ENCODE assay signal across 11 cellular contexts in the genomic region with DNA sequence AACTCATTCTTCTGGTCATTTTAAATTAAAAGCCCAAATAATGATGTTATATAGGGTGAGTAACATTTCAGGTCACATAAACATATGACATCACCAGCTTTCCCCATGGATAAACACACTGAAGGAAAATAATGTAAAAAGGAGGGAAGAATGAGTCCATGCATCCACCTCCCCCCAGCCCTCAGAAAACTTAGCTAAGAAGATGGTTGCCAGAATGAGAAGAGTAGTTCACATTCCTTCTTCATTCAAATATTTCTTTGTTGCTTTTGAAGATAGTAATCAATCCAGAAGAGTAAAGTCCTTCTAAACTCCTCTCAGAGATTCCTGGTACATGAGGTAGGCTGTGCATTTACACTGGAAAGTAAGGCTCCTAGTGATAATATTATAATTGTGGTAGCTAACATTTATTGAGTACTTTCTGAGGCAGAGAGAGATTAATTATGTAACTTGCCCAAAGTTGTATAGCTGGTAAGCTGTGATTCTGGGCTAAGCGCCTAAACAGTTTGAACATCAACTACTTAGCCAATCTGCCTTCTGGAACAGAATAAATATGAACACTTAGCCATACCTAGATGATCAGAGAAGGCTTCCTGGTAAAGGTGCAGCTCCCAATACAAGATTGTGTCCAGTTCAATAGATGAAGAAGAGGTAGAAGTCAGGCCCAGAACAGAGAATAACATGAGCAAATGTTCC.
DNase-seq lines count a peak whose midpoint lies in the region; ATAC-seq and TF ChIP-seq lines count a peak whose summit lies in the region.
"Had no signal": no experiment of that assay in that cellular context is flagged by ENCODE, and none has a peak within 500 bp of the region (broad histone marks: within the 10 kb centered on the region; RNA-seq: fewer than 3 reads in every experiment).

No MANE protein-coding gene starts in this region.

- no TSS peak for BruUV-seq in Caco-2 (replicated peaks; lab: Mats Ljungman, UMichigan)

- H3K9me3 Mint-ChIP-seq in Caco-2 (ENCODE audit: unreplicated experiment) (peaks cover 21% of the 10 kb centered on the region), nephron (peaks cover 2% of the 10 kb centered on the region)

- no peak overlapping the region for H3K4me3 ChIP-seq in Caco-2 (ENCODE audit: low read depth, low read length)
- no peak overlapping the region for H3K4me3 ChIP-seq in SJSA1
- H3K4me3 ChIP-seq in fibroblast of mammary gland (ENCODE audit: control insufficient read depth, low read depth, low read length): no peak overlapping the region

- CTCF ChIA-PET in Caco-2 (lab: Charles Lee): no interaction called here

- DNase-seq in Caco-2 (no peak), SJSA1 (ENCODE audit: low read depth in 1 of 2, low spot score in 2 of 2) (peak in 1 of 2 experiments; percentile 77), fibroblast of mammary gland (ENCODE audit: low read depth) (peak; percentile 80), activated gamma-delta T cell (lab: John Stamatoyannopoulos, UW) (no peak), substantia nigra (lab: John Stamatoyannopoulos, UW) (no peak)
- DNase-seq: activated T-cell treated with anti-CD3 and anti-CD28 coated beads for 4 hours, DMS 273 treated with DMSO at 0.1 percent for 48 hours had no signal

- intact Hi-C loops in Caco-2 (cut with micrococcal nuclease; ENCODE audit: unreplicated experiment): loop anchor here (1.0 to 2.0 kb wide), 2 partner anchors 8 to 20 kb away; no protein-coding TSS in a partner anchor

- POLR2A ChIA-PET in Caco-2 (lab: Charles Lee): no interaction called here

- ATAC-seq in HG02623 (IDR thresholded peaks at IDR 0.05; ENCODE audit: unreplicated experiment) (no peak), HG03175 (IDR thresholded peaks at IDR 0.05; ENCODE audit: unreplicated experiment) (no peak)

- H3K27me3 Mint-ChIP-seq in Caco-2 (ENCODE audit: insufficient read depth, unreplicated experiment): no peaks in the 10 kb centered on the region
- peaks cover 3% of the 10 kb centered on the region for H3K27me3 Mint-ChIP-seq in nephron (ENCODE audit: low read depth)

- H3K9me3 ChIP-seq in Caco-2: no peaks in the 10 kb centered on the region
- H3K9me3 ChIP-seq in SJSA1 (replicated peaks): no peaks in the 10 kb centered on the region

- H3K4me3 Mint-ChIP-seq in Caco-2 (ENCODE audit: unreplicated experiment) (peak overlapping the region; percentile 23), nephron (no peak overlapping the region)

- TF ChIP-seq CTCF in Caco-2 (IDR thresholded peaks at IDR 0.05; ENCODE audit: insufficient read depth in 1 of 2, low read depth in 1 of 2, low read length in 1 of 2, severe bottlenecking in 1 of 2, unreplicated experiment in 1 of 2) (no peak), fibroblast of mammary gland (conservative IDR thresholded peaks at IDR 0.05; ENCODE audit: control insufficient read depth, insufficient read depth, low read depth, low read length) (no peak), nephron (IDR thresholded peaks at IDR 0.05; ENCODE audit: unreplicated experiment in 3 of 3) (no peak)

- H3K27ac ChIP-seq in SJSA1: peak overlapping the region; percentile 79
- no peak overlapping the region for H3K27ac ChIP-seq in substantia nigra (ENCODE audit: low read depth, low read length, poor library complexity, severe bottlenecking)
- H3K27ac ChIP-seq: KMS-11 had no signal

- peak overlapping the region; percentile 83 for H3K27ac Mint-ChIP-seq in Caco-2 (ENCODE audit: unreplicated experiment)
- H3K27ac Mint-ChIP-seq in nephron: peak overlapping the region in 2 of 3 experiments; percentile 1 to 19

- peaks cover 62% of the 10 kb centered on the region for H3K4me1 Mint-ChIP-seq in Caco-2 (ENCODE audit: low read depth, unreplicated experiment)
- H3K4me1 Mint-ChIP-seq in nephron: peaks cover 22% of the 10 kb centered on the region

- H3K4me1 ChIP-seq in Caco-2 (peaks cover 58% of the 10 kb centered on the region), SJSA1 (replicated peaks) (peaks cover 33% of the 10 kb centered on the region)

- H3K36me3 Mint-ChIP-seq in Caco-2 (ENCODE audit: insufficient read depth, unreplicated experiment) (peaks cover 5% of the 10 kb centered on the region), nephron (ENCODE audit: low read depth) (no peaks in the 10 kb centered on the region)

- no peaks in the 10 kb centered on the region for H3K36me3 ChIP-seq in Caco-2 (ENCODE audit: control insufficient read depth, insufficient read depth, low read length)
- no peaks in the 10 kb centered on the region for H3K36me3 ChIP-seq in SJSA1

- H3K27me3 ChIP-seq in Caco-2 (replicated peaks; ENCODE audit: control insufficient read depth, insufficient read depth, low read length) (no peaks in the 10 kb centered on the region), SJSA1 (replicated peaks) (no peaks in the 10 kb centered on the region)
